In the genomic region with DNA sequence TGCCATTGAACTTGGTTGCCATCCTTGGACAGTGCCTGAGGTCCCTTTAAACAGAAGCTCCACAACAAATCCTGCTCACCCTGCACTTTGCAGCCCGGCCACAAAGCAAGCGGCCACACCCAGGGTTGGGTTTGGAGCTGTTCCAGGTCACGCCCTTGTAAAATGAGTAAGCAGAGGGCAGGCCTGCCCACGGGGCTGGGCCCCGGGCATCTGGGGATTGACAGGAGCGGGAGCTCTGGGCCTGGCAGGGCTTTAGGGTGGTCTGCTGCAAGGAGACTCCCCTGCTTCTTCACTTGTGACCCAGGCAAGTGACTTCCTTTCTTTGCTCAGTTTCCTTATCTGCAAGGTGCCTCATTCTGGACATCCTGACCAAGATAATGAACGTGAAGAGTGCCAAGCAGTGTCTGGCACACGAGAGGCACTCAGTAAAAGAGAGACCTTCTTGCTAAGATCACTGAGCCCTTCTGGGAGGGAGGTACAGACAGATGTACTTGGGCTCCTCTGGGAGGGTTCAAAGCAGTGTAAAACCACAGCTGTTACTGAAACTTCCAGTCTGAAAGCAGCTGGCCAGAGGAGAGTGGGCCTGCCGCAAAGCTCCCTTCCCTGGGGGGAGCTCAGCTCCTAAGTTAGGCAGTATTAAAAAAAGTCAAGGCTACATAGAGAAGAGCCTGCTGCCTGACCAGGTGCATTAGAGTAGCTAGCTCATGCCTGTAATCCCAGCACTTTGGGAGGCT, we compare ENCODE assay signal across 8 cellular contexts. TPM values are rescaled to one million over a fixed set of nuclear protein-coding genes. Genes with fewer than 3 reads are reported as not detected.
DNase-seq lines count a peak whose midpoint lies in the region; FAIRE-seq and TF ChIP-seq lines count a peak whose summit lies in the region.

No MANE protein-coding gene starts in this region.

- 5 to 8% methylated on average over 9 of the region's 9 CpGs for WGBS in sigmoid colon, 2 donors

- H4K20me1 ChIP-seq in OCI-LY7 (ENCODE audit: insufficient read depth, low read length) = peaks cover 10% of the 10 kb centered on the region; the same call in 1 of the 2 replicates

- peak; percentile 94 for DNase-seq in AG20443 (ENCODE audit: low spot score)
- peak; percentile 79 for DNase-seq in HTR-8/SVneo (ENCODE audit: insufficient read length, low spot score)
- peak; percentile 96 for DNase-seq in OCI-LY7 (ENCODE audit: low spot score)
- DNase-seq in activated T-cell treated with anti-CD3 and anti-CD28 coated beads, Interleukin-2, amount 50 U/mL, for 1 hour = peak; percentile 83
- DNase-seq in fibroblast of villous mesenchyme (ENCODE audit: low read depth) = peak; percentile 86
- peak; percentile 80 for DNase-seq in sigmoid colon
- no peak for DNase-seq in D721Med (ENCODE audit: insufficient read length, low spot score)

- peaks cover 7 to 40% (median 17%) of the 10 kb centered on the region in 3 donors for H3K27me3 ChIP-seq in sigmoid colon

- no peak for TF ChIP-seq EP300 in sigmoid colon (IDR thresholded peaks at IDR 0.05)

- H3K27ac ChIP-seq in OCI-LY7 (ENCODE audit: low read depth, low read length, poor library complexity, severe bottlenecking) = peak overlapping the region; percentile 98
- no peak overlapping the region for H3K27ac ChIP-seq in sigmoid colon

- H3K4me2 ChIP-seq in OCI-LY7 (ENCODE audit: low read length) = peak overlapping the region; percentile 90

- peaks cover 88% of the 10 kb centered on the region for H3K79me2 ChIP-seq in OCI-LY7 (ENCODE audit: insufficient read depth, low read depth, low read length)

- FAIRE-seq in HTR-8/SVneo (lab: Jason Lieb, UNC) = no peak
- FAIRE-seq in D721Med (lab: Jason Lieb, UNC) = no peak

- POLR2A ChIA-PET in OCI-LY7 (lab: Charles Lee) = interaction anchor here (0.6 to 6.3 kb wide), 25 partner anchors 9 to 319 kb away, joined by 3 to 35 read pairs (median 5); partner anchors contain the start of genes HNRNPR and ID3

- TF ChIP-seq CTCF in OCI-LY7 (conservative IDR thresholded peaks at IDR 0.05; ENCODE audit: low read length) = no peak; the same call in 1 of the 2 replicates
- TF ChIP-seq CTCF in fibroblast of villous mesenchyme (IDR thresholded peaks at IDR 0.05; ENCODE audit: insufficient read depth, low read depth, low read length) = no peak
- TF ChIP-seq CTCF in sigmoid colon (IDR thresholded peaks at IDR 0.05) = no peak
- TF ChIP-seq CTCF in D721Med (IDR thresholded peaks at IDR 0.05; ENCODE audit: insufficient read depth, missing control alignments) = no peak

- H3K36me3 ChIP-seq in OCI-LY7 (ENCODE audit: insufficient read depth, low read length) (peaks cover 73% of the 10 kb centered on the region), sigmoid colon (no peaks in the 10 kb centered on the region)

- TF ChIP-seq POLR2A in GM19193 (IDR thresholded peaks at IDR 0.05; ENCODE audit: extremely low read depth, insufficient read depth, insufficient read length) (peak; percentile 31), sigmoid colon (IDR thresholded peaks at IDR 0.05) (peak in 1 of 2 donors; percentile 29)

- H3K4me1 ChIP-seq in OCI-LY7 (ENCODE audit: insufficient read depth, low read length, poor library complexity, severe bottlenecking) = peaks cover 69% of the 10 kb centered on the region
- H3K4me1 ChIP-seq in sigmoid colon = peaks cover 0 to 23% (median 19%) of the 10 kb centered on the region in 4 donors

- CTCF ChIA-PET in OCI-LY7 (lab: Charles Lee; ENCODE audit: unreplicated experiment) = interaction anchor here (0.5 to 1.7 kb wide), 9 partner anchors 9 to 171 kb away, joined by 3 to 7 read pairs (median 3); no protein-coding TSS in a partner anchor

- no peak overlapping the region for H2AFZ ChIP-seq in OCI-LY7 (ENCODE audit: low read length)

- no peaks in the 10 kb centered on the region for H3K9me2 ChIP-seq in OCI-LY7 (ENCODE audit: insufficient read depth, low read length)

- H3K9me3 ChIP-seq in OCI-LY7 (ENCODE audit: low read length) (no peaks in the 10 kb centered on the region), sigmoid colon (no peaks in the 10 kb centered on the region)

- H3K4me3 ChIP-seq in OCI-LY7 (ENCODE audit: low read depth, low read length, poor library complexity, severe bottlenecking) (peak overlapping the region; percentile 84), fibroblast of villous mesenchyme (ENCODE audit: low read depth, low read length) (no peak overlapping the region), sigmoid colon (no peak overlapping the region)

- intact Hi-C loops in OCI-LY7 (cut with micrococcal nuclease; ENCODE audit: unreplicated experiment) (loop anchor here (5.0 to 10.0 kb wide), 4 partner anchors 186 to 1214 kb away; partner anchors contain the start of gene HNRNPR), sigmoid colon (cut with DNase I) (no loop called here)

- no TSS peak for BruUV-seq in OCI-LY7 (replicated peaks; lab: Mats Ljungman, UMichigan)

RNA-seq across cellular contexts. Expression of gene E2F2, which starts 2.6 kb away (rescaled TPM):
- 176 and 203 TPM in 2 replicates for total RNA-seq in OCI-LY7 (2014; rRNA removed; shearing (Covaris generic))
- total RNA-seq in OCI-LY7 (2022) (212 and 224 TPM in 2 replicates), fibroblast of villous mesenchyme (2.2 and 2.9 TPM in 2 replicates), sigmoid colon (under 1 TPM in 2 of 4 donors, not detected in 2; 0.14 to 0.28 TPM)
- 10 to 100 TPM in 1 of 3 donors, 1 to 10 TPM in 2; 2.4 to 10.6 (median 6.0) TPM for polyA plus RNA-seq in sigmoid colon

RNA-seq across cellular contexts. Expression of gene ID3, which starts 30.9 kb away (rescaled TPM):
- 1,286 and 1,658 TPM in 2 replicates for total RNA-seq in OCI-LY7 (2014; rRNA removed; shearing (Covaris generic))
- 621 and 629 TPM in 2 replicates for total RNA-seq in OCI-LY7 (2022)
- 32.4 and 86.3 TPM in 2 replicates for total RNA-seq in fibroblast of villous mesenchyme
- total RNA-seq in sigmoid colon = 100 to 1,000 TPM in 2 of 4 donors, 10 to 100 TPM in 2; 72.1 to 144 (median 92.6) TPM
- 100 to 1,000 TPM; 114 to 232 (median 220) TPM for polyA plus RNA-seq in sigmoid colon

RNA-seq across cellular contexts. Expression of gene ASAP3, which starts 44.4 kb away (rescaled TPM):
- total RNA-seq in OCI-LY7 (2014; rRNA removed; shearing (Covaris generic)) = 5.4 and 5.9 TPM in 2 replicates
- total RNA-seq in OCI-LY7 (2022) = 14.9 and 18.0 TPM in 2 replicates
- total RNA-seq in fibroblast of villous mesenchyme = 33.5 and 35.0 TPM in 2 replicates
- total RNA-seq in sigmoid colon = 10 to 100 TPM; 22.5 to 51.0 (median 27.8) TPM
- polyA plus RNA-seq in sigmoid colon = 10 to 100 TPM; 20.6 to 22.2 (median 21.0) TPM

Comparison
In these comparisons a context has a peak if more than half of its experiments do, and no peak if none do; other contexts are left out.
1. RNA of gene E2F2, which starts 2.6 kb away (total RNA-seq): 176 to 224 TPM in OCI-LY7; 2.2 to 2.9 TPM in fibroblast of villous mesenchyme and 0.14 to 0.28 TPM in sigmoid colon; every median in the first group is over 10 times any median in the second.